In genomic region chrX:119690921-119691716, GRCh38 we compare ENCODE assay signal across 8 cellular contexts. TPM values are rescaled to one million over a fixed set of nuclear protein-coding genes. Genes with fewer than 3 reads are reported as not detected.
DNase-seq lines count a peak whose midpoint lies in the region; ATAC-seq and TF ChIP-seq lines count a peak whose summit lies in the region.

No MANE protein-coding gene starts in this region.

- H3K9ac ChIP-seq in adipocyte (ENCODE audit: low read length), result no peak overlapping the region

- no peaks in the 10 kb centered on the region for H3K36me3 Mint-ChIP-seq in nephron (ENCODE audit: low read depth)

- H3K4me1 ChIP-seq in Peyer's patch, result peaks cover 0 to 14% (median 3%) of the 10 kb centered on the region in 4 donors
- H3K4me1 ChIP-seq in adipocyte (ENCODE audit: control insufficient read depth, insufficient read depth, low read length), result peaks cover 6% of the 10 kb centered on the region

- H3K27me3 ChIP-seq in Peyer's patch (no peaks in the 10 kb centered on the region), adipocyte (replicated peaks; ENCODE audit: control insufficient read depth, insufficient read depth, low read length) (peaks cover 13% of the 10 kb centered on the region)

- ATAC-seq in HG03280 (IDR thresholded peaks at IDR 0.05; ENCODE audit: unreplicated experiment) (no peak), HG03469 (IDR thresholded peaks at IDR 0.05; ENCODE audit: unreplicated experiment) (no peak)

- peaks cover 8% of the 10 kb centered on the region for H3K9me3 Mint-ChIP-seq in nephron

- no peaks in the 10 kb centered on the region for H3K36me3 ChIP-seq in Peyer's patch
- H3K36me3 ChIP-seq in adipocyte (ENCODE audit: control insufficient read depth, insufficient read depth, low read length, severe bottlenecking), result no peaks in the 10 kb centered on the region

- peak overlapping the region; percentile 80 to 91 (median 85) for H3K27ac Mint-ChIP-seq in nephron

- peak overlapping the region; percentile 89 for H3K4me3 ChIP-seq in GM08714 (ENCODE audit: low read length)
- H3K4me3 ChIP-seq in Peyer's patch, result peak overlapping the region; percentile 4 to 84 (median 75)
- no peak overlapping the region for H3K4me3 ChIP-seq in adipocyte (ENCODE audit: low read length)

- peak overlapping the region; percentile 54 to 96 (median 82) for H3K27ac ChIP-seq in Peyer's patch

- H3K4me3 Mint-ChIP-seq in nephron, result peak overlapping the region; percentile 90 to 98 (median 95)

- no peak for TF ChIP-seq POLR2A in Peyer's patch (IDR thresholded peaks at IDR 0.05)

- H3K4me1 Mint-ChIP-seq in nephron, result peaks cover 21% of the 10 kb centered on the region

- DNase-seq in Peyer's patch, result peak in 1 of 3 donors; percentile 31
- peak; percentile 22 for DNase-seq in adipocyte (ENCODE audit: low read depth)
- DNase-seq in NCI-H1694 treated with DMSO at 0.1 percent for 48 hours (lab: John Stamatoyannopoulos, UW), result no peak
- DNase-seq in amygdala (lab: John Stamatoyannopoulos, UW), result no peak

- H3K27me3 Mint-ChIP-seq in nephron (ENCODE audit: low read depth), result peaks cover 4% of the 10 kb centered on the region

- no peak for TF ChIP-seq CTCF in Peyer's patch (IDR thresholded peaks at IDR 0.05)
- TF ChIP-seq CTCF in nephron (IDR thresholded peaks at IDR 0.05; ENCODE audit: unreplicated experiment in 3 of 3), result no peak

- H3K9me3 ChIP-seq in Peyer's patch (no peaks in the 10 kb centered on the region), adipocyte (ENCODE audit: control insufficient read depth, low read length) (no peaks in the 10 kb centered on the region)

RNA-seq across cellular contexts. Expression of gene SEPTIN6, which starts 1.8 kb away (rescaled TPM):
- 100 to 1,000 TPM in 1 of 4 donors, 10 to 100 TPM in 2, 1 to 10 TPM in 1; 4.9 to 116 (median 15.5) TPM for total RNA-seq in Peyer's patch
